In genomic region chr1:157377216-157377821, GRCh38 we compare ENCODE assay signal across 8 cellular contexts.
A peak's percentile ranks its signal among the peaks of the same experiment; 100 is the strongest.
DNase-seq lines count a peak whose midpoint lies in the region; ATAC-seq and TF ChIP-seq lines count a peak whose summit lies in the region.

No MANE protein-coding gene starts in this region.

- peaks cover 0 to 2% of the 10 kb centered on the region in 2 donors for H3K27me3 Mint-ChIP-seq in natural killer cell (ENCODE audit: low read depth in 2 of 2)

- in situ Hi-C loops in GM13976 (cut with MboI; ENCODE audit: low sequenced_read_pairs, unreplicated experiment): loop anchor here (5.0 kb wide), 1 partner anchor 110 kb away; no protein-coding TSS in a partner anchor

- no peak overlapping the region for H3K4me3 Mint-ChIP-seq in natural killer cell

- peak; percentile 73 for TF ChIP-seq CTCF in BJ (IDR thresholded peaks at IDR 0.05; ENCODE audit: insufficient read depth, low read depth, low read length)
- TF ChIP-seq CTCF in GM13976 (IDR thresholded peaks at IDR 0.05; ENCODE audit: borderline replicate concordance, control extremely low read depth, extremely low read depth, insufficient read depth, missing control alignments): peak; percentile 44
- peak; percentile 78 for TF ChIP-seq CTCF in natural killer cell (IDR thresholded peaks at IDR 0.05)

- intact Hi-C loops in natural killer cell (cut with micrococcal nuclease) (loop anchor here (10.0 kb wide), 1 partner anchor 183 kb away; no protein-coding TSS in a partner anchor), posterior vena cava (cut with DNase I) (loop anchor here (5.0 to 10.0 kb wide), 2 partner anchors 107 to 110 kb away; no protein-coding TSS in a partner anchor)

- H3K4me1 Mint-ChIP-seq in natural killer cell: peaks cover 40 to 46% of the 10 kb centered on the region in 2 donors

- no peak overlapping the region for H3K4me3 ChIP-seq in BJ (ENCODE audit: low read depth, low read length)

- H3K9me3 Mint-ChIP-seq in natural killer cell: no peaks in the 10 kb centered on the region

- peak overlapping the region in 1 of 2 donors; percentile 29 for H3K27ac Mint-ChIP-seq in natural killer cell

- ATAC-seq in natural killer cell: peak; percentile 68 to 89 (median 83)
- ATAC-seq in GM19395 (IDR thresholded peaks at IDR 0.05; ENCODE audit: unreplicated experiment): no peak

- H3K36me3 Mint-ChIP-seq in natural killer cell: no peaks in the 10 kb centered on the region

- H3K36me3 ChIP-seq in BJ (ENCODE audit: control insufficient read depth, insufficient read depth, low read length): no peaks in the 10 kb centered on the region

- no peaks in the 10 kb centered on the region for H3K27me3 ChIP-seq in BJ (ENCODE audit: control insufficient read depth, insufficient read depth, low read length)

- CTCF ChIA-PET in BJ (lab: Yijun Ruan, JAX): interaction anchor here (0.8 to 2.8 kb wide), 8 partner anchors 10 to 118 kb away, joined by 3 to 24 read pairs (median 6); no protein-coding TSS in a partner anchor

- DNase-seq in BJ (ENCODE audit: low read depth) (no peak), GM13976 (ENCODE audit: low spot score) (no peak), NCI-H774 (lab: John Stamatoyannopoulos, UW) (peak; percentile 47), cerebellar cortex (ENCODE audit: low spot score) (peak; percentile 26), natural killer cell (peak; percentile 40), posterior vena cava (ENCODE audit: low spot score) (no peak), AG08395 (ENCODE audit: low spot score) (no peak)

- POLR2A ChIA-PET in BJ (lab: Charles Lee): no interaction called here

Comparison
In these comparisons a context has a peak if more than half of its experiments do, and no peak if none do; other contexts are left out.
1. DNase-seq: peak in NCI-H774 (single experiment), cerebellar cortex (single experiment) and natural killer cell (single experiment); none in BJ (single experiment), GM13976 (single experiment), posterior vena cava (single experiment) and AG08395 (single experiment).
2. Peak in every context shown above with its lines, with median percentiles within 50 percentile points of each other: CTCF ChIP-seq.